Comparison of ENCODE assay signal across 27 cellular contexts in genomic region chr14:66426451-66426850, GRCh38. TPM values are rescaled to one million over a fixed set of nuclear protein-coding genes. Genes with fewer than 3 reads are reported as not detected.
"Had no signal": no experiment of that assay in that cellular context is flagged by ENCODE, and none has a peak within 500 bp of the region (broad histone marks: within the 10 kb centered on the region; RNA-seq: fewer than 3 reads in every experiment).

No MANE protein-coding gene starts in this region.

- H3K36me3 ChIP-seq: brain microvascular endothelial cell, MG63, SJSA1 had no signal

- H3K9me3 Mint-ChIP-seq: activated CD8-positive, alpha-beta T cell treated with anti-CD3 and anti-CD28 coated beads for 36 hours; activated naive CD4-positive, alpha-beta T cell treated with anti-CD3 and anti-CD28 coated beads, Interleukin-2, amount 10 ng/mL, durations not matched to agents 7 days and 5 days; activated naive CD8-positive, alpha-beta T cell treated with anti-CD3 and anti-CD28 coated beads for 36 hours; activated T-cell treated with anti-CD3 and anti-CD28 coated beads, Interleukin-2, amount 50 U/mL, for 72 hours; activated T-helper 2 cell treated with anti-CD3 and anti-CD28 coated beads, Interferon-gamma antibody, Interleukin-2, Interleukin-4, amounts not matched to agents 10 μg/mL and 5 μg/mL and 100 μg/mL, durations not matched to agents 14 hours and 24 hours and 36 hours had no signal

- H3K4me1 ChIP-seq: SJSA1 had no signal

- H3K9me3 ChIP-seq: MG63, SJSA1 had no signal

- H3K27ac ChIP-seq: brain microvascular endothelial cell, SJSA1, VCaP had no signal

- H3K27me3 Mint-ChIP-seq: activated CD8-positive, alpha-beta T cell treated with anti-CD3 and anti-CD28 coated beads for 36 hours; activated naive CD4-positive, alpha-beta T cell treated with anti-CD3 and anti-CD28 coated beads, Interleukin-2, amount 10 ng/mL, durations not matched to agents 7 days and 5 days; activated naive CD8-positive, alpha-beta T cell treated with anti-CD3 and anti-CD28 coated beads for 36 hours had no signal

- H3K4me1 Mint-ChIP-seq: activated naive CD4-positive, alpha-beta T cell treated with anti-CD3 and anti-CD28 coated beads, Interleukin-2, amount 10 ng/mL, durations not matched to agents 7 days and 5 days; activated naive CD8-positive, alpha-beta T cell treated with anti-CD3 and anti-CD28 coated beads for 36 hours had no signal

- H3K36me3 Mint-ChIP-seq: activated naive CD4-positive, alpha-beta T cell treated with anti-CD3 and anti-CD28 coated beads, Interleukin-2, amount 10 ng/mL, durations not matched to agents 7 days and 5 days; activated naive CD8-positive, alpha-beta T cell treated with anti-CD3 and anti-CD28 coated beads for 36 hours had no signal

- DNase-seq: activated CD4-positive, alpha-beta T cell treated with anti-CD3 and anti-CD28 coated beads, Interleukin-2, amount 50 U/mL, for 1 hour; activated CD4-positive, CD25-positive, alpha-beta regulatory T cell; activated CD8-positive, alpha-beta memory T cell treated with anti-CD3 and anti-CD28 coated beads, Interleukin-2, amount 50 U/mL, for 4 hours; activated CD8-positive, alpha-beta T cell treated with anti-CD3 and anti-CD28 coated beads for 36 hours; activated gamma-delta T cell treated with Interleukin-2 at 50 U/mL for 16 hours; activated naive CD4-positive, alpha-beta T cell treated with anti-CD3 and anti-CD28 coated beads, Interleukin-2, amount 10 ng/mL, durations not matched to agents 7 days and 5 days; activated naive CD8-positive, alpha-beta T cell treated with anti-CD3 and anti-CD28 coated beads for 36 hours; activated T-cell treated with anti-CD3 and anti-CD28 coated beads, Interleukin-2, amount 50 U/mL, for 72 hours; brain microvascular endothelial cell; MG63; MV-4-11; NCI-H1092 treated with DMSO at 0.1 percent for 48 hours; NCI-H1417 treated with DMSO at 0.1 percent for 48 hours; NCI-H1694 treated with DMSO at 0.1 percent for 48 hours; NCI-H2029 treated with DMSO at 0.1 percent for 48 hours; NCI-H345; NCI-H510A; NCI-H69; NK-92 treated with Interleukin-12 subunit alpha and Interleukin-12 subunit beta, amount 100 ng/mL, for 24 hours; OCI-M1; RPMI8226; SHP77; T-helper 1 cell had no signal

- H3K27me3 ChIP-seq: brain microvascular endothelial cell, MG63, SJSA1 had no signal

- H3K4me3 Mint-ChIP-seq: activated CD8-positive, alpha-beta T cell treated with anti-CD3 and anti-CD28 coated beads for 36 hours; activated naive CD4-positive, alpha-beta T cell treated with anti-CD3 and anti-CD28 coated beads, Interleukin-2, amount 10 ng/mL, durations not matched to agents 7 days and 5 days; activated naive CD8-positive, alpha-beta T cell treated with anti-CD3 and anti-CD28 coated beads for 36 hours; activated T-cell treated with anti-CD3 and anti-CD28 coated beads, Interleukin-2, amount 50 U/mL, for 72 hours had no signal

- H3K27ac Mint-ChIP-seq: activated CD8-positive, alpha-beta T cell treated with anti-CD3 and anti-CD28 coated beads for 36 hours; activated naive CD4-positive, alpha-beta T cell treated with anti-CD3 and anti-CD28 coated beads, Interleukin-2, amount 10 ng/mL, durations not matched to agents 7 days and 5 days; activated naive CD8-positive, alpha-beta T cell treated with anti-CD3 and anti-CD28 coated beads for 36 hours; activated T-cell treated with anti-CD3 and anti-CD28 coated beads, Interleukin-2, amount 50 U/mL, for 72 hours; activated T-helper 2 cell treated with anti-CD3 and anti-CD28 coated beads, Interferon-gamma antibody, Interleukin-2, Interleukin-4, amounts not matched to agents 10 μg/mL and 5 μg/mL and 100 μg/mL, durations not matched to agents 14 hours and 24 hours and 36 hours had no signal

- H3K4me3 ChIP-seq: MG63, SJSA1 had no signal

RNA-seq across cellular contexts. Expression of gene CCDC196, which starts 59.7 kb away (rescaled TPM):
- total RNA-seq: activated CD8-positive, alpha-beta T cell treated with anti-CD3 and anti-CD28 coated beads for 36 hours; activated naive CD8-positive, alpha-beta T cell treated with anti-CD3 and anti-CD28 coated beads for 36 hours; activated T-cell treated with anti-CD3 and anti-CD28 coated beads, Interleukin-2, amount 50 U/mL, for 72 hours; activated T-helper 2 cell treated with anti-CD3 and anti-CD28 coated beads, Interferon-gamma antibody, Interleukin-2, Interleukin-4, amounts not matched to agents 10 μg/mL and 5 μg/mL and 100 μg/mL, durations not matched to agents 14 hours and 24 hours and 36 hours; SJSA1; T-helper 2 cell treated with Interferon-gamma antibody and Interleukin-4, amounts not matched to agents 100 ng/mL and 5 ng/mL, for 36 hours had no signal
